In the genomic region with DNA sequence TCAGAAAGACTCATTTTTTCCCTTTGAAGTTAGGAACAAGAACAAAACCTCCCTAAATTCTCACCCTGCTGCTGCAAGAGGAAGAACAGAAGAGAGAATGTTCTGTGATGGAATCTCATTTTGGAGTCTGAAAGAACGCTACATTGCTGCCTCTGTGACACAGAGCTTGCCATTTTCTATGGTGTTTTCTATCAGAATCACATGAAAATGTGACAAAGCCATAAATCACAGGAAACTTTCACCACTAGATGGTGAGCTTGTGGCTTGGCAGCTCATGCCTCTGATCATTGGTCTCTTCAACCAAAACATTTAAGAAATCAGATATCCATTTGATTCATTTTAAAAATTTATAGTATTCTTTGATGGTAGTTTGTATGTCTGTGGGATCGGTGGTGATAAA, we compare ENCODE assay signal across 1 cellular context.
TF ChIP-seq lines count a peak whose summit lies in the region.

No MANE protein-coding gene starts in this region.

TF ChIP-seq in GM12878, 131 proteins besides CTCF, POLR2A, EP300 and RAD21 (continued from another document):
- TF ChIP-seq, protein P1, sequence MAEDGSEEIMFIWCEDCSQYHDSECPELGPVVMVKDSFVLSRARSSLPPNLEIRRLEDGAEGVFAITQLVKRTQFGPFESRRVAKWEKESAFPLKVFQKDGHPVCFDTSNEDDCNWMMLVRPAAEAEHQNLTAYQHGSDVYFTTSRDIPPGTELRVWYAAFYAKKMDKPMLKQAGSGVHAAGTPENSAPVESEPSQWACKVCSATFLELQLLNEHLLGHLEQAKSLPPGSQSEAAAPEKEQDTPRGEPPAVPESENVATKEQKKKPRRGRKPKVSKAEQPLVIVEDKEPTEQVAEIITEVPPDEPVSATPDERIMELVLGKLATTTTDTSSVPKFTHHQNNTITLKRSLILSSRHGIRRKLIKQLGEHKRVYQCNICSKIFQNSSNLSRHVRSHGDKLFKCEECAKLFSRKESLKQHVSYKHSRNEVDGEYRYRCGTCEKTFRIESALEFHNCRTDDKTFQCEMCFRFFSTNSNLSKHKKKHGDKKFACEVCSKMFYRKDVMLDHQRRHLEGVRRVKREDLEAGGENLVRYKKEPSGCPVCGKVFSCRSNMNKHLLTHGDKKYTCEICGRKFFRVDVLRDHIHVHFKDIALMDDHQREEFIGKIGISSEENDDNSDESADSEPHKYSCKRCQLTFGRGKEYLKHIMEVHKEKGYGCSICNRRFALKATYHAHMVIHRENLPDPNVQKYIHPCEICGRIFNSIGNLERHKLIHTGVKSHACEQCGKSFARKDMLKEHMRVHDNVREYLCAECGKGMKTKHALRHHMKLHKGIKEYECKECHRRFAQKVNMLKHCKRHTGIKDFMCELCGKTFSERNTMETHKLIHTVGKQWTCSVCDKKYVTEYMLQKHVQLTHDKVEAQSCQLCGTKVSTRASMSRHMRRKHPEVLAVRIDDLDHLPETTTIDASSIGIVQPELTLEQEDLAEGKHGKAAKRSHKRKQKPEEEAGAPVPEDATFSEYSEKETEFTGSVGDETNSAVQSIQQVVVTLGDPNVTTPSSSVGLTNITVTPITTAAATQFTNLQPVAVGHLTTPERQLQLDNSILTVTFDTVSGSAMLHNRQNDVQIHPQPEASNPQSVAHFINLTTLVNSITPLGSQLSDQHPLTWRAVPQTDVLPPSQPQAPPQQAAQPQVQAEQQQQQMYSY (CRISPR knock-in tag; IDR thresholded peaks at IDR 0.05): no peak
- no peak for TF ChIP-seq STAT1 (conservative IDR thresholded peaks at IDR 0.05)
- TF ChIP-seq NFXL1 (IDR thresholded peaks at IDR 0.05; ENCODE audit: borderline replicate concordance): no peak
- TF ChIP-seq ZNF622 (IDR thresholded peaks at IDR 0.05): no peak
- no peak for TF ChIP-seq BHLHE40 (IDR thresholded peaks at IDR 0.05; ENCODE audit: borderline replicate concordance in 1 of 2, low read depth in 2 of 2, low read length in 1 of 2)
- TF ChIP-seq GATAD2B (conservative IDR thresholded peaks at IDR 0.05; ENCODE audit: low read depth): no peak
- no peak for TF ChIP-seq YBX1 (IDR thresholded peaks at IDR 0.05)
- TF ChIP-seq SUPT20H (IDR thresholded peaks at IDR 0.05; ENCODE audit: borderline replicate concordance, control insufficient read depth, low read depth, low read length): no peak
